In the genomic region with DNA sequence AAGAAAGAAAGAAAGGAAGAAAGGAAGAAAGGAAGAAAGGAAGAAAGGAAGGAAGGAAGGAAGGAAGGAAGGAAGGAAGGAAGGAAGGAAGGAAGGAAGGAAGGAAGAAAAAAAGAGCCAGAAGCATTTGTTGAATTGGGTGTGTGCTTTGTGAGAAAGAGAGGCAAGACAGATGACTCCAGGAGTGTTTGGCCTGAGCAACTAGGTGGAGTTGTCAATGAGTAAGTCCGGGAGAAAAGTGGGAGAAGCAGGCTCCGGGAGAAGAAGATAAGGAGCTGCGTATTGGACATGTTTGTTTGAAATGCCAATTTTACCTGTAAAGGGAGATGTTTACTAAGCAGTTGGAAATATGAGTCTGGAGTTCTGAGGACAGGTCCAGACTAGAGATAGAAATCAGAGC, we compare ENCODE assay signal across 20 cellular contexts. TPM values are rescaled to one million over a fixed set of nuclear protein-coding genes. Genes with fewer than 3 reads are reported as not detected.
DNase-seq lines count a peak whose midpoint lies in the region; ATAC-seq, FAIRE-seq and TF ChIP-seq lines count a peak whose summit lies in the region.
"Had no signal": no experiment of that assay in that cellular context is flagged by ENCODE, and none has a peak within 500 bp of the region (broad histone marks: within the 10 kb centered on the region; RNA-seq: fewer than 3 reads in every experiment).

No MANE protein-coding gene starts in this region.

- peaks cover 2% of the 10 kb centered on the region for H3K9me3 Mint-ChIP-seq in activated CD8-positive, alpha-beta memory T cell treated with anti-CD3 and anti-CD28 coated beads, Interleukin-2, amount 10 ng/mL, durations not matched to agents 7 days and 5 days (ENCODE audit: low read depth)
- peaks cover 4% of the 10 kb centered on the region for H3K9me3 Mint-ChIP-seq in activated T-helper 17 cell treated with anti-CD3 and anti-CD28 coated beads, Interleukin-2, amount 50 U/mL, for 72 hours
- H3K9me3 Mint-ChIP-seq in neural progenitor cell (peaks cover 7% of the 10 kb centered on the region), endodermal cell (peaks cover 28% of the 10 kb centered on the region), MCF 10A (ENCODE audit: unreplicated experiment) (no peaks in the 10 kb centered on the region)

- H3K27me3 Mint-ChIP-seq in activated CD8-positive, alpha-beta memory T cell treated with anti-CD3 and anti-CD28 coated beads, Interleukin-2, amount 10 ng/mL, durations not matched to agents 7 days and 5 days = no peaks in the 10 kb centered on the region
- no peaks in the 10 kb centered on the region for H3K27me3 Mint-ChIP-seq in activated T-helper 17 cell treated with anti-CD3 and anti-CD28 coated beads, Interleukin-2, amount 50 U/mL, for 72 hours
- H3K27me3 Mint-ChIP-seq in neural progenitor cell (ENCODE audit: insufficient read depth, low read depth) (peaks cover 4% of the 10 kb centered on the region), endodermal cell (ENCODE audit: insufficient read depth) (peaks cover 4% of the 10 kb centered on the region), MCF 10A (ENCODE audit: insufficient read depth, unreplicated experiment) (no peaks in the 10 kb centered on the region)

- H2AFZ ChIP-seq in neural progenitor cell (replicated peaks) = no peak overlapping the region
- H2AFZ ChIP-seq: GM23248 had no signal

- H3K4me3 ChIP-seq in HEK293 (ENCODE audit: low read depth, low read length) = no peak overlapping the region
- no peak overlapping the region for H3K4me3 ChIP-seq in neural progenitor cell
- H3K4me3 ChIP-seq in endodermal cell (ENCODE audit: low read length) = no peak overlapping the region
- H3K4me3 ChIP-seq: A549; BLaER1 treated with 17β-estradiol and CSF1 and Interleukin-3, amounts not matched to agents 10 nM and 100 nM; GM23248 had no signal

- H3K4me3 Mint-ChIP-seq in activated CD8-positive, alpha-beta memory T cell treated with anti-CD3 and anti-CD28 coated beads, Interleukin-2, amount 10 ng/mL, durations not matched to agents 7 days and 5 days = peak overlapping the region; percentile 20
- peak overlapping the region; percentile 75 for H3K4me3 Mint-ChIP-seq in activated T-helper 17 cell treated with anti-CD3 and anti-CD28 coated beads, Interleukin-2, amount 50 U/mL, for 72 hours
- no peak overlapping the region for H3K4me3 Mint-ChIP-seq in neural progenitor cell
- H3K4me3 Mint-ChIP-seq in endodermal cell = no peak overlapping the region
- H3K4me3 Mint-ChIP-seq in MCF 10A (ENCODE audit: unreplicated experiment) = no peak overlapping the region

- no peaks in the 10 kb centered on the region for H3F3A ChIP-seq in neural progenitor cell (ENCODE audit: low read depth)

- CTCF ChIA-PET in activated CD8-positive, alpha-beta memory T cell treated with anti-CD3 and anti-CD28 coated beads, Interleukin-2, amount 10 ng/mL, durations not matched to agents 7 days and 5 days (lab: Charles Lee) = interaction anchor here (1.1 to 7.5 kb wide), 4 partner anchors 13 to 261 kb away, joined by 3 to 81 read pairs (median 36); a partner anchor contains a TSS
- CTCF ChIA-PET in HEK293 (lab: Yijun Ruan, JAX) (interaction anchor here (0.6 to 2.0 kb wide), 4 partner anchors 23 to 260 kb away, joined by 3 to 4 read pairs (median 4); no protein-coding TSS in a partner anchor), MCF 10A (lab: Yijun Ruan, JAX) (interaction anchor here (1.5 to 9.9 kb wide), 4 partner anchors 24 to 261 kb away, joined by 4 to 226 read pairs (median 38); no protein-coding TSS in a partner anchor)

- POLR2A ChIA-PET in HEK293 (lab: Yijun Ruan, JAX) (no interaction called here), MCF 10A (lab: Yijun Ruan, JAX) (interaction anchor here (0.7 kb wide), 1 partner anchor 713 kb away, joined by 3 read pairs; no protein-coding TSS in a partner anchor)

- BruUV-seq in MCF 10A (replicated peaks; lab: Mats Ljungman, UMichigan) = no TSS peak

- H4K20me1 ChIP-seq in neural progenitor cell (ENCODE audit: low read depth) = no peaks in the 10 kb centered on the region
- H4K20me1 ChIP-seq: BLaER1 treated with 17β-estradiol and CSF1 and Interleukin-3, amounts not matched to agents 10 nM and 100 nM had no signal

- no peak overlapping the region for H3K4me2 ChIP-seq in neural progenitor cell
- H3K4me2 ChIP-seq: A549; BLaER1 treated with 17β-estradiol and CSF1 and Interleukin-3, amounts not matched to agents 10 nM and 100 nM had no signal

- peak overlapping the region; percentile 34 for H3K27ac Mint-ChIP-seq in activated CD8-positive, alpha-beta memory T cell treated with anti-CD3 and anti-CD28 coated beads, Interleukin-2, amount 10 ng/mL, durations not matched to agents 7 days and 5 days
- peak overlapping the region; percentile 99 for H3K27ac Mint-ChIP-seq in activated T-helper 17 cell treated with anti-CD3 and anti-CD28 coated beads, Interleukin-2, amount 50 U/mL, for 72 hours
- H3K27ac Mint-ChIP-seq in neural progenitor cell (peak overlapping the region; percentile 18), endodermal cell (no peak overlapping the region), MCF 10A (ENCODE audit: low read depth, unreplicated experiment) (no peak overlapping the region)

- H3K27me3 ChIP-seq in neural progenitor cell (no peaks in the 10 kb centered on the region), endodermal cell (ENCODE audit: control insufficient read depth, insufficient read depth, low read length, poor library complexity, severe bottlenecking) (no peaks in the 10 kb centered on the region)
- H3K27me3 ChIP-seq: BLaER1 treated with 17β-estradiol and CSF1 and Interleukin-3, amounts not matched to agents 10 nM and 100 nM had no signal

- no peak for ATAC-seq in activated CD8-positive, alpha-beta memory T cell treated with anti-CD3 and anti-CD28 coated beads, Interleukin-2, amount 10 ng/mL, durations not matched to agents 7 days and 5 days
- ATAC-seq in activated T-helper 17 cell treated with anti-CD3 and anti-CD28 coated beads, Interleukin-2, amount 50 U/mL, for 72 hours (replicated peaks) = no peak
- ATAC-seq: A549, PC-3 had no signal

- peaks cover 7% of the 10 kb centered on the region for H3K36me3 Mint-ChIP-seq in activated CD8-positive, alpha-beta memory T cell treated with anti-CD3 and anti-CD28 coated beads, Interleukin-2, amount 10 ng/mL, durations not matched to agents 7 days and 5 days
- H3K36me3 Mint-ChIP-seq in activated T-helper 17 cell treated with anti-CD3 and anti-CD28 coated beads, Interleukin-2, amount 50 U/mL, for 72 hours (ENCODE audit: low read depth) = peaks cover 41% of the 10 kb centered on the region
- H3K36me3 Mint-ChIP-seq in neural progenitor cell (no peaks in the 10 kb centered on the region), endodermal cell (ENCODE audit: low read depth) (no peaks in the 10 kb centered on the region), MCF 10A (ENCODE audit: insufficient read depth, unreplicated experiment) (no peaks in the 10 kb centered on the region)

- H3K36me3 ChIP-seq in HEK293 (ENCODE audit: control insufficient read depth in 2 of 2, insufficient read depth in 1 of 2, low read length in 2 of 2) = no peaks in the 10 kb centered on the region
- H3K36me3 ChIP-seq in neural progenitor cell = no peaks in the 10 kb centered on the region
- H3K36me3 ChIP-seq in endodermal cell (ENCODE audit: control insufficient read depth, insufficient read depth, low read length) = no peaks in the 10 kb centered on the region
- H3K36me3 ChIP-seq: BLaER1 treated with 17β-estradiol and CSF1 and Interleukin-3, amounts not matched to agents 10 nM and 100 nM had no signal

- DNase-seq in activated CD8-positive, alpha-beta memory T cell treated with anti-CD3 and anti-CD28 coated beads, Interleukin-2, amount 10 ng/mL, durations not matched to agents 7 days and 5 days = no peak
- no peak for DNase-seq in activated CD8-positive, alpha-beta memory T cell treated with anti-CD3 and anti-CD28 coated beads, Interleukin-2, amount 50 U/mL, for 48 hours
- DNase-seq in neural progenitor cell (ENCODE audit: low spot score) (no peak), endodermal cell (no peak), MCF 10A (ENCODE audit: unreplicated experiment) (no peak), urothelium cell line (ENCODE audit: low spot score) (no peak)
- DNase-seq: GDM1, GM23248, HCEC 1CT, MV-4-11, NCI-H1417, NCI-H187 treated with DMSO at 0.1 percent for 48 hours, NCI-H345, NCI-H526 treated with DMSO at 0.1 percent for 48 hours, PC-3 had no signal

- H3K4me1 ChIP-seq in HEK293 (ENCODE audit: control insufficient read depth, insufficient read depth, low read length) (no peaks in the 10 kb centered on the region), neural progenitor cell (no peaks in the 10 kb centered on the region), endodermal cell (ENCODE audit: control insufficient read depth, insufficient read depth, low read length) (no peaks in the 10 kb centered on the region)
- H3K4me1 ChIP-seq: A549 had no signal

- peaks cover 66% of the 10 kb centered on the region for H3K4me1 Mint-ChIP-seq in activated CD8-positive, alpha-beta memory T cell treated with anti-CD3 and anti-CD28 coated beads, Interleukin-2, amount 10 ng/mL, durations not matched to agents 7 days and 5 days
- H3K4me1 Mint-ChIP-seq in activated T-helper 17 cell treated with anti-CD3 and anti-CD28 coated beads, Interleukin-2, amount 50 U/mL, for 72 hours = peaks cover 22% of the 10 kb centered on the region
- H3K4me1 Mint-ChIP-seq in neural progenitor cell = peaks cover 12% of the 10 kb centered on the region
- H3K4me1 Mint-ChIP-seq in endodermal cell = peaks cover under 1% of the 10 kb centered on the region
- H3K4me1 Mint-ChIP-seq in MCF 10A (ENCODE audit: insufficient read depth, unreplicated experiment) = no peaks in the 10 kb centered on the region

- H3K9me3 ChIP-seq in HEK293 (ENCODE audit: control insufficient read depth, insufficient read depth, low read depth, low read length) (no peaks in the 10 kb centered on the region), neural progenitor cell (ENCODE audit: low read depth) (no peaks in the 10 kb centered on the region), endodermal cell (ENCODE audit: control insufficient read depth, low read length) (peaks cover 16% of the 10 kb centered on the region)
- H3K9me3 ChIP-seq: A549 had no signal

- H3K9ac ChIP-seq in neural progenitor cell (no peak overlapping the region), endodermal cell (ENCODE audit: extremely low read depth, low read length, poor library complexity, severe bottlenecking) (no peak overlapping the region)
- H3K9ac ChIP-seq: BLaER1 treated with 17β-estradiol and CSF1 and Interleukin-3, amounts not matched to agents 10 nM and 100 nM; GM23248 had no signal

- no peak overlapping the region for H3K27ac ChIP-seq in HEK293 (ENCODE audit: extremely low read depth, low read depth, low read length)
- H3K27ac ChIP-seq in neural progenitor cell = no peak overlapping the region
- H3K27ac ChIP-seq in endodermal cell (ENCODE audit: low read depth, low read length) = no peak overlapping the region
- H3K27ac ChIP-seq: A549; BLaER1 treated with 17β-estradiol and CSF1 and Interleukin-3, amounts not matched to agents 10 nM and 100 nM; GM23248 had no signal

- FAIRE-seq in urothelium cell line (lab: Jason Lieb, UNC) = no peak
- FAIRE-seq: A549, GM12891 had no signal

- intact Hi-C loops in MCF 10A (cut with micrococcal nuclease) = no loop called here

- no peaks in the 10 kb centered on the region for H3K79me2 ChIP-seq in neural progenitor cell (ENCODE audit: low read depth)

- no peak for TF ChIP-seq CTCF in HEK293 (tag by site-specific recombination; IDR thresholded peaks at IDR 0.05)
- TF ChIP-seq CTCF in neural progenitor cell (IDR thresholded peaks at IDR 0.05) = no peak
- TF ChIP-seq CTCF in endodermal cell (conservative IDR thresholded peaks at IDR 0.05) = no peak
- no peak for TF ChIP-seq CTCF in MCF 10A (IDR thresholded peaks at IDR 0.05; ENCODE audit: unreplicated experiment)

- 92 to 98% methylated on average over 3 of the region's 3 CpGs for WGBS in endodermal cell (ENCODE audit: insufficient coverage in 1 of 2, insufficient read length in 1 of 2), 2 experiments

RNA-seq across cellular contexts. Expression of a gene that starts 15.1 kb away (rescaled TPM):
- total RNA-seq in activated CD8-positive, alpha-beta memory T cell treated with anti-CD3 and anti-CD28 coated beads, Interleukin-2, amount 10 ng/mL, durations not matched to agents 7 days and 5 days = 10 to 100 TPM; 23.0 to 25.0 TPM
- total RNA-seq in activated T-helper 17 cell treated with anti-CD3 and anti-CD28 coated beads, Interleukin-2, amount 50 U/mL, for 72 hours = 10 to 100 TPM in 1 of 2 donors, 1 to 10 TPM in 1; 8.7 to 11.4 TPM
- total RNA-seq in neural progenitor cell (ENCODE audit: low replicate concordance) (14.2 and 25.5 TPM in 2 replicates), endodermal cell (10 to 100 TPM; 70.6 to 76.1 TPM), MCF 10A (2022) (11.5 and 12.4 TPM in 2 replicates)
- polyA plus RNA-seq in endodermal cell (2013, experiment 1 of 2) = 22.7 TPM
- polyA plus RNA-seq in endodermal cell (2013, experiment 2 of 2) = 22.9 TPM

RNA-seq across cellular contexts. Expression of a gene that starts 49.7 kb away (rescaled TPM):
- 10 to 100 TPM; 17.0 to 19.0 TPM for total RNA-seq in activated CD8-positive, alpha-beta memory T cell treated with anti-CD3 and anti-CD28 coated beads, Interleukin-2, amount 10 ng/mL, durations not matched to agents 7 days and 5 days
- total RNA-seq in activated T-helper 17 cell treated with anti-CD3 and anti-CD28 coated beads, Interleukin-2, amount 50 U/mL, for 72 hours = 10 to 100 TPM in 1 of 2 donors, 1 to 10 TPM in 1; 7.9 to 16.8 TPM
- 18.7 and 24.7 TPM in 2 replicates for total RNA-seq in neural progenitor cell (ENCODE audit: low replicate concordance)
- 10 to 100 TPM; 16.5 to 17.4 TPM for total RNA-seq in endodermal cell
- polyA plus RNA-seq in endodermal cell (2013, experiment 1 of 2) = 22.9 TPM
- polyA plus RNA-seq in endodermal cell (2013, experiment 2 of 2) = 21.8 TPM
- 22.6 and 27.0 TPM in 2 replicates for total RNA-seq in MCF 10A (2022)

Comparison
In these comparisons a context has a peak if more than half of its experiments do, and no peak if none do; other contexts are left out.
1. H3K27ac Mint-ChIP-seq: peak in activated CD8-positive, alpha-beta memory T cell treated with anti-CD3 and anti-CD28 coated beads, Interleukin-2, amount 10 ng/mL, durations not matched to agents 7 days and 5 days (single experiment), activated T-helper 17 cell treated with anti-CD3 and anti-CD28 coated beads, Interleukin-2, amount 50 U/mL, for 72 hours (single experiment) and neural progenitor cell (single experiment); none in endodermal cell (single experiment) and MCF 10A (single experiment).
2. H3K4me3 Mint-ChIP-seq: peak in activated CD8-positive, alpha-beta memory T cell treated with anti-CD3 and anti-CD28 coated beads, Interleukin-2, amount 10 ng/mL, durations not matched to agents 7 days and 5 days (single experiment) and activated T-helper 17 cell treated with anti-CD3 and anti-CD28 coated beads, Interleukin-2, amount 50 U/mL, for 72 hours (single experiment); none in neural progenitor cell (single experiment), endodermal cell (single experiment) and MCF 10A (single experiment).